In genomic region chr12:50024804-50025186, GRCh38 we compare ENCODE assay signal across 8 cellular contexts. TPM values are rescaled to one million over a fixed set of nuclear protein-coding genes. Genes with fewer than 3 reads are reported as not detected.
DNase-seq lines count a peak whose midpoint lies in the region; ATAC-seq, FAIRE-seq and TF ChIP-seq lines count a peak whose summit lies in the region.

No MANE protein-coding gene starts in this region.

- CTCF ChIA-PET in WTC11 (lab: Charles Lee), result interaction anchor here (0.7 to 1.8 kb wide), 11 partner anchors 14 to 196 kb away, joined by 3 to 20 read pairs (median 4); partner anchors contain the start of genes COX14 and NCKAP5L

- intact Hi-C loops in activated CD4-positive, alpha-beta T cell treated with anti-CD3 and anti-CD28 coated beads, Interleukin-2, amount 10 ng/mL, durations not matched to agents 24 days and 14 days (cut with micrococcal nuclease), result loop anchor here (1.0 kb wide), 1 partner anchor 88 kb away; the partner anchor contains the start of gene COX14

- peak overlapping the region; percentile 93 for H3K4me3 Mint-ChIP-seq in activated CD4-positive, alpha-beta T cell treated with anti-CD3 and anti-CD28 coated beads, Interleukin-2, amount 10 ng/mL, durations not matched to agents 24 days and 14 days
- peak overlapping the region; percentile 95 for H3K4me3 Mint-ChIP-seq in WTC11
- H3K4me3 Mint-ChIP-seq in stimulated activated memory B cell treated with anti-CD40 and anti-IgM and Interleukin-4, amounts not matched to agents 10 μg/mL and 1 μg/mL and 100 μg/mL, for 72 hours, result peak overlapping the region; percentile 86

- peak overlapping the region; percentile 88 for H3K4me3 ChIP-seq in iPS-11a (ENCODE audit: low read depth, low read length)

- H3K36me3 Mint-ChIP-seq in activated CD4-positive, alpha-beta T cell treated with anti-CD3 and anti-CD28 coated beads, Interleukin-2, amount 10 ng/mL, durations not matched to agents 24 days and 14 days (ENCODE audit: low read depth), result peaks cover 18% of the 10 kb centered on the region
- H3K36me3 Mint-ChIP-seq in WTC11, result 0 out of 2 replicates have a peak, but pooled peaks cover 2% of the 10 kb centered on the region
- no peaks in the 10 kb centered on the region for H3K36me3 Mint-ChIP-seq in stimulated activated memory B cell treated with anti-CD40 and anti-IgM and Interleukin-4, amounts not matched to agents 10 μg/mL and 1 μg/mL and 100 μg/mL, for 72 hours

- no peak for FAIRE-seq in GM19239 (lab: Jason Lieb, UNC)

- no peaks in the 10 kb centered on the region for H3K27me3 Mint-ChIP-seq in activated CD4-positive, alpha-beta T cell treated with anti-CD3 and anti-CD28 coated beads, Interleukin-2, amount 10 ng/mL, durations not matched to agents 24 days and 14 days
- no peaks in the 10 kb centered on the region for H3K27me3 Mint-ChIP-seq in WTC11 (ENCODE audit: low read depth)
- no peaks in the 10 kb centered on the region for H3K27me3 Mint-ChIP-seq in stimulated activated memory B cell treated with anti-CD40 and anti-IgM and Interleukin-4, amounts not matched to agents 10 μg/mL and 1 μg/mL and 100 μg/mL, for 72 hours

- peak overlapping the region; percentile 96 for H3K27ac Mint-ChIP-seq in activated CD4-positive, alpha-beta T cell treated with anti-CD3 and anti-CD28 coated beads, Interleukin-2, amount 10 ng/mL, durations not matched to agents 24 days and 14 days
- no peak overlapping the region for H3K27ac Mint-ChIP-seq in WTC11
- H3K27ac Mint-ChIP-seq in stimulated activated memory B cell treated with anti-CD40 and anti-IgM and Interleukin-4, amounts not matched to agents 10 μg/mL and 1 μg/mL and 100 μg/mL, for 72 hours, result peak overlapping the region; percentile 71

- peaks cover 39% of the 10 kb centered on the region for H3K4me1 Mint-ChIP-seq in activated CD4-positive, alpha-beta T cell treated with anti-CD3 and anti-CD28 coated beads, Interleukin-2, amount 10 ng/mL, durations not matched to agents 24 days and 14 days
- H3K4me1 Mint-ChIP-seq in WTC11, result peaks cover 9% of the 10 kb centered on the region
- peaks cover 20% of the 10 kb centered on the region for H3K4me1 Mint-ChIP-seq in stimulated activated memory B cell treated with anti-CD40 and anti-IgM and Interleukin-4, amounts not matched to agents 10 μg/mL and 1 μg/mL and 100 μg/mL, for 72 hours

- ATAC-seq in HG03135 (IDR thresholded peaks at IDR 0.05; ENCODE audit: unreplicated experiment), result peak; percentile 24
- peak; percentile 4 for ATAC-seq in WTC11
- ATAC-seq in stimulated activated memory B cell treated with anti-CD40 and anti-IgM and Interleukin-4, amounts not matched to agents 10 μg/mL and 1 μg/mL and 100 μg/mL, for 72 hours, result peak; percentile 34

- DNase-seq in activated CD4-positive, alpha-beta T cell treated with anti-CD3 and anti-CD28 coated beads, Interleukin-2, amount 10 ng/mL, durations not matched to agents 24 days and 14 days, result no peak
- DNase-seq in activated CD4-positive, alpha-beta T cell treated with anti-CD3 and anti-CD28 coated beads, Interleukin-2, amount 50 U/mL, for 4 hours, result no peak
- no peak for DNase-seq in WTC11 (ENCODE audit: low spot score)
- no peak for DNase-seq in NCI-H1436 (lab: John Stamatoyannopoulos, UW)
- no peak for DNase-seq in GM19239 (ENCODE audit: insufficient read length, low spot score)

- POLR2A ChIA-PET in WTC11 (lab: Charles Lee), result interaction anchor here (0.6 to 1.4 kb wide), 4 partner anchors 15 to 907 kb away, joined by 3 to 8 read pairs (median 4); partner anchors contain the start of gene SMARCD1

- TF ChIP-seq CTCF in WTC11 (IDR thresholded peaks at IDR 0.05), result no peak

- peaks cover 3% of the 10 kb centered on the region for H3K9me3 Mint-ChIP-seq in activated CD4-positive, alpha-beta T cell treated with anti-CD3 and anti-CD28 coated beads, Interleukin-2, amount 10 ng/mL, durations not matched to agents 24 days and 14 days
- no peaks in the 10 kb centered on the region for H3K9me3 Mint-ChIP-seq in WTC11
- peaks cover 3% of the 10 kb centered on the region for H3K9me3 Mint-ChIP-seq in stimulated activated memory B cell treated with anti-CD40 and anti-IgM and Interleukin-4, amounts not matched to agents 10 μg/mL and 1 μg/mL and 100 μg/mL, for 72 hours

TF ChIP-seq in WTC11, 78 proteins besides CTCF, POLR2A, EP300 and RAD21:
- TF ChIP-seq ZNF671 (CRISPR knock-in tag; IDR thresholded peaks at IDR 0.05), result no peak
- no peak for TF ChIP-seq IRF2 (CRISPR knock-in tag; IDR thresholded peaks at IDR 0.05; ENCODE audit: borderline replicate concordance, low read depth)
- TF ChIP-seq SMAD4 (CRISPR knock-in tag; IDR thresholded peaks at IDR 0.05), result no peak
- no peak for TF ChIP-seq SP1 (CRISPR knock-in tag; conservative IDR thresholded peaks at IDR 0.05)
- TF ChIP-seq ETV6 (CRISPR knock-in tag; IDR thresholded peaks at IDR 0.05), result no peak
- no peak for TF ChIP-seq CREM (CRISPR knock-in tag; IDR thresholded peaks at IDR 0.05)

RNA-seq across cellular contexts. Expression of gene RACGAP1, which starts 0.5 kb away (rescaled TPM):
- total RNA-seq in activated CD4-positive, alpha-beta T cell treated with anti-CD3 and anti-CD28 coated beads, Interleukin-2, amount 10 ng/mL, durations not matched to agents 24 days and 14 days, result 71.2 and 71.6 TPM in 2 replicates
- 76.6 to 87.7 TPM (median 77.3 TPM) in 3 replicates for total RNA-seq in WTC11 (2021)

RNA-seq across cellular contexts. Expression of gene ASIC1, which starts 32.6 kb away (rescaled TPM):
- 17.6 and 19.7 TPM in 2 replicates for total RNA-seq in activated CD4-positive, alpha-beta T cell treated with anti-CD3 and anti-CD28 coated beads, Interleukin-2, amount 10 ng/mL, durations not matched to agents 24 days and 14 days
- 3.9 to 4.9 TPM (median 4.5 TPM) in 3 replicates for total RNA-seq in WTC11 (2021)

RNA-seq across cellular contexts. Expression of gene AQP6, which starts 52.0 kb away (rescaled TPM):
- total RNA-seq in activated CD4-positive, alpha-beta T cell treated with anti-CD3 and anti-CD28 coated beads, Interleukin-2, amount 10 ng/mL, durations not matched to agents 24 days and 14 days, result not detected in 2 replicates
- 0.09 to 0.21 TPM (median 0.18 TPM) in 3 replicates for total RNA-seq in WTC11 (2021)
